9 cellular contexts compared by ENCODE assay signal in the genomic region with DNA sequence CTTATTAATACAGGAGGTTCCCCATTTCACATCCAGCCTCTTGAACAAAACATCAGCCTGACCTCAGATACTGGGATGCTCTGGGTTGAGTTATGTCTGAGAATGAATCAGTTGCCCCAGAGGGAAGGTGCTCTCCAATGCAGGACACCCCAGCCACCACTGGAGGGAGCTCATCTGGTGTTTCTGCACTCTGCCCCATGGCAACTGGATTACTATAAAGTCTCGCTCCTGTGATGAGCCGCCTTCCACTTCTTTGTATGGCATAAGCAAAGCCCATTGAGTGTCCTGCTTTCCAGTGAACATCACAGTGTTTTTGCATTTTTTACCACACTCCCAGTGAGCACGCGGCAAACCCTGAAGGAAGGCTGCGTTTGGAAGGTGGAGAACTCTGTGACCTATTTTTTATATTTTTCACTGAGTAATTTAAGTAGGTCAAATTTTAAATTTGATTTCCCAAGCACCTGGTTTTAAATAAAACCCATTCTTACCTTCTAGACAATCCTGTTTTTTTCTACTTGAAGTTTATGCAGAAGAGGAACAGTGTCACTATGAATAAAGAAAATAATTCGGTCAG.
A peak's percentile ranks its signal among the peaks of the same experiment; 100 is the strongest.
DNase-seq lines count a peak whose midpoint lies in the region; ATAC-seq and TF ChIP-seq lines count a peak whose summit lies in the region.
"Had no signal": no experiment of that assay in that cellular context is flagged by ENCODE, and none has a peak within 500 bp of the region (broad histone marks: within the 10 kb centered on the region; RNA-seq: fewer than 3 reads in every experiment).

No MANE protein-coding gene starts in this region.

- no peaks in the 10 kb centered on the region for H3K27me3 ChIP-seq in thoracic aorta (replicated peaks; ENCODE audit: insufficient read depth)

- H3K4me1 ChIP-seq in thoracic aorta (ENCODE audit: control insufficient read depth in 1 of 2, low read depth in 2 of 2): no peaks in the 10 kb centered on the region

- H3K9me3 Mint-ChIP-seq in activated naive CD4-positive, alpha-beta T cell treated with anti-CD3 and anti-CD28 coated beads, Interleukin-2, amount 50 U/mL, for 72 hours: no peaks in the 10 kb centered on the region

- peaks cover 0 to 2% of the 10 kb centered on the region in 2 donors for H3K36me3 Mint-ChIP-seq in activated naive CD4-positive, alpha-beta T cell treated with anti-CD3 and anti-CD28 coated beads, Interleukin-2, amount 50 U/mL, for 72 hours

- no peak overlapping the region for H3K4me3 ChIP-seq in thoracic aorta

- H3K9me3 ChIP-seq in thoracic aorta: no peaks in the 10 kb centered on the region

- TF ChIP-seq CTCF in thoracic aorta (IDR thresholded peaks at IDR 0.05): peak; percentile 34

- no peaks in the 10 kb centered on the region for H3K36me3 ChIP-seq in thoracic aorta

- peak; percentile 96 for ATAC-seq in GM21515 (IDR thresholded peaks at IDR 0.05; ENCODE audit: unreplicated experiment)
- ATAC-seq in HG03571 (IDR thresholded peaks at IDR 0.05; ENCODE audit: unreplicated experiment): peak; percentile 71
- ATAC-seq in activated naive CD4-positive, alpha-beta T cell treated with anti-CD3 and anti-CD28 coated beads, Interleukin-2, amount 50 U/mL, for 72 hours: peak; percentile 81 to 96
- no peak for ATAC-seq in thoracic aorta (ENCODE audit: insufficient number of reproducible peaks, low FRiP score, low read depth)

- no peak overlapping the region for H3K27ac ChIP-seq in thoracic aorta

- DNase-seq in NCI-H1417 (lab: John Stamatoyannopoulos, UW) (peak; percentile 33 to 58 (median 36)), NCI-H1417 treated with DMSO at 0.1 percent for 48 hours (lab: John Stamatoyannopoulos, UW) (no peak), OCI-M1 (lab: John Stamatoyannopoulos, UW) (peak; percentile 47), iris pigment epithelial cell (ENCODE audit: low read depth) (peak; percentile 23), thoracic aorta (ENCODE audit: low spot score) (no peak)
- DNase-seq in activated naive CD4-positive, alpha-beta T cell treated with anti-CD3 and anti-CD28 coated beads, Interleukin-2, amount 50 U/mL, for 72 hours (ENCODE audit: low spot score in 2 of 2): peak in 1 of 2 donors; percentile 73

- H3K27ac Mint-ChIP-seq in activated naive CD4-positive, alpha-beta T cell treated with anti-CD3 and anti-CD28 coated beads, Interleukin-2, amount 50 U/mL, for 72 hours: no peak overlapping the region
- H3K27ac Mint-ChIP-seq: B cell had no signal

Comparison
In these comparisons a context has a peak if more than half of its experiments do, and no peak if none do; other contexts are left out.
1. DNase-seq: peak in NCI-H1417 (3 of 3), OCI-M1 (single experiment) and iris pigment epithelial cell (single experiment); none in NCI-H1417 treated with DMSO at 0.1 percent for 48 hours (single experiment) and thoracic aorta (single experiment).